ENCODE assay signal across 27 cellular contexts in the genomic region with DNA sequence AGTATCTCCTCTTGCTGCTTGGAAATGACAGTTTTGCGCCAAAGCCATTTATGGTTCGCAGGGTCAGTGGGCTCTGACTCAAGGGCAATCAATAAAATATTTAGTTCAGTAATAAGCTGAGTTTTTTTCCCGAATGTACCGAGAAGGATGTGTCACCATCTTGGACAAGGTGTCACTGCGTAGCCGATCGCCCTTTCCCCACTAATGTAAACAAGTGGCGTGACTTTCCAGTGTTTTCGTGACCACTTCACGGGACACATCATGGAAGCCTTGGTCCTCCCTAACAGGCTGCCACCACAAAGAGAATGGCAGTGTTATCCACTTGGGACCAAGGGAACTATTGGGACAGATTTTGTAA. TPM values are rescaled to one million over a fixed set of nuclear protein-coding genes. Genes with fewer than 3 reads are reported as not detected.
DNase-seq lines count a peak whose midpoint lies in the region; ATAC-seq and TF ChIP-seq lines count a peak whose summit lies in the region.
"Had no signal": no experiment of that assay in that cellular context is flagged by ENCODE, and none has a peak within 500 bp of the region (broad histone marks: within the 10 kb centered on the region; RNA-seq: fewer than 3 reads in every experiment).

No MANE protein-coding gene starts in this region.

- peak overlapping the region; percentile 68 for H3K27ac Mint-ChIP-seq in glutamatergic neuron (ENCODE audit: unreplicated experiment)
- H3K27ac Mint-ChIP-seq in neural crest cell (ENCODE audit: unreplicated experiment), result no peak overlapping the region
- H3K27ac Mint-ChIP-seq in naive thymus-derived CD4-positive, alpha-beta T cell, result peak overlapping the region in 1 of 9 donors; percentile 46
- no peak overlapping the region for H3K27ac Mint-ChIP-seq in activated T-helper 1 cell treated with anti-CD3 and anti-CD28 coated beads, Interleukin-12 subunit alpha, Interleukin-12 subunit beta, Interleukin-2, Interleukin-4 antibody, amounts not matched to agents 30 ng/mL and 10 ng/mL and 1 ng/mL, durations not matched to agents 14 hours and 24 hours and 36 hours
- H3K27ac Mint-ChIP-seq: activated naive CD4-positive, alpha-beta T cell treated with anti-CD3 and anti-CD28 coated beads, Interleukin-2, amount 50 U/mL, for 24 hours; activated T-cell treated with anti-CD3 and anti-CD28 coated beads, Interleukin-2, amount 50 U/mL, for 72 hours; HFFc6; naive B cell had no signal

- H3K36me3 Mint-ChIP-seq in glutamatergic neuron (ENCODE audit: unreplicated experiment) (peaks cover 5% of the 10 kb centered on the region), neural crest cell (ENCODE audit: low read depth) (no peaks in the 10 kb centered on the region)
- peaks cover 0 to 11% (median 0%) of the 10 kb centered on the region in 5 donors for H3K36me3 Mint-ChIP-seq in naive thymus-derived CD4-positive, alpha-beta T cell
- no peaks in the 10 kb centered on the region for H3K36me3 Mint-ChIP-seq in activated T-helper 1 cell treated with anti-CD3 and anti-CD28 coated beads, Interleukin-12 subunit alpha, Interleukin-12 subunit beta, Interleukin-2, Interleukin-4 antibody, amounts not matched to agents 30 ng/mL and 10 ng/mL and 1 ng/mL, durations not matched to agents 14 hours and 24 hours and 36 hours (ENCODE audit: low read depth)
- H3K36me3 Mint-ChIP-seq: naive B cell had no signal

- H3K36me3 ChIP-seq in cardiac muscle cell, result no peaks in the 10 kb centered on the region
- H3K36me3 ChIP-seq in naive thymus-derived CD4-positive, alpha-beta T cell (ENCODE audit: control insufficient read depth in 2 of 3, insufficient read depth in 3 of 3, low read length in 3 of 3), result no peaks in the 10 kb centered on the region
- H3K36me3 ChIP-seq: BLaER1 treated with 17β-estradiol and CSF1 and Interleukin-3, amounts not matched to agents 10 nM and 100 nM; upper lobe of left lung had no signal

- intact Hi-C loops in cardiac septum (cut with DNase I), result no loop called here
- intact Hi-C loops in naive thymus-derived CD4-positive, alpha-beta T cell (cut with micrococcal nuclease), result loop anchor here in 1 of 2 donors (2.0 to 5.0 kb wide), 2 partner anchors 21 to 432 kb away; no protein-coding TSS in a partner anchor
- intact Hi-C loops in activated T-helper 1 cell treated with anti-CD3 and anti-CD28 coated beads, Interleukin-12 subunit alpha, Interleukin-12 subunit beta, Interleukin-2, Interleukin-4 antibody, amounts not matched to agents 30 ng/mL and 10 ng/mL and 1 ng/mL, durations not matched to agents 14 hours and 24 hours and 36 hours (cut with micrococcal nuclease), result loop anchor here (2.0 to 5.0 kb wide), 2 partner anchors 15 to 432 kb away; no protein-coding TSS in a partner anchor

- H3K9me3 Mint-ChIP-seq in glutamatergic neuron (ENCODE audit: unreplicated experiment) (peaks cover 8% of the 10 kb centered on the region), neural crest cell (no peaks in the 10 kb centered on the region)
- peaks cover 0 to 31% (median 6%) of the 10 kb centered on the region in 11 donors for H3K9me3 Mint-ChIP-seq in naive thymus-derived CD4-positive, alpha-beta T cell
- no peaks in the 10 kb centered on the region for H3K9me3 Mint-ChIP-seq in activated T-helper 1 cell treated with anti-CD3 and anti-CD28 coated beads, Interleukin-12 subunit alpha, Interleukin-12 subunit beta, Interleukin-2, Interleukin-4 antibody, amounts not matched to agents 30 ng/mL and 10 ng/mL and 1 ng/mL, durations not matched to agents 14 hours and 24 hours and 36 hours
- H3K9me3 Mint-ChIP-seq: activated naive CD4-positive, alpha-beta T cell treated with anti-CD3 and anti-CD28 coated beads, Interleukin-2, amount 50 U/mL, for 24 hours; HFFc6 had no signal

- peaks cover 46% of the 10 kb centered on the region for H3K4me1 Mint-ChIP-seq in glutamatergic neuron (ENCODE audit: low read depth, unreplicated experiment)
- peaks cover 7% of the 10 kb centered on the region for H3K4me1 Mint-ChIP-seq in neural crest cell
- no peaks in the 10 kb centered on the region for H3K4me1 Mint-ChIP-seq in naive thymus-derived CD4-positive, alpha-beta T cell
- no peaks in the 10 kb centered on the region for H3K4me1 Mint-ChIP-seq in activated T-helper 1 cell treated with anti-CD3 and anti-CD28 coated beads, Interleukin-12 subunit alpha, Interleukin-12 subunit beta, Interleukin-2, Interleukin-4 antibody, amounts not matched to agents 30 ng/mL and 10 ng/mL and 1 ng/mL, durations not matched to agents 14 hours and 24 hours and 36 hours (ENCODE audit: low read depth)
- H3K4me1 Mint-ChIP-seq: activated naive CD4-positive, alpha-beta T cell treated with anti-CD3 and anti-CD28 coated beads, Interleukin-2, amount 50 U/mL, for 24 hours; naive B cell had no signal

- no peak for TF ChIP-seq CTCF in cardiac muscle cell (IDR thresholded peaks at IDR 0.05; ENCODE audit: low read depth, low read length)
- TF ChIP-seq CTCF in glutamatergic neuron (IDR thresholded peaks at IDR 0.05; ENCODE audit: partially characterized antibody, unreplicated experiment), result no peak
- TF ChIP-seq CTCF in neural crest cell (conservative IDR thresholded peaks at IDR 0.05), result no peak

- H3K27ac ChIP-seq in cardiac muscle cell, result no peak overlapping the region
- H3K27ac ChIP-seq in naive thymus-derived CD4-positive, alpha-beta T cell (ENCODE audit: low read depth, low read length), result no peak overlapping the region
- H3K27ac ChIP-seq: BLaER1 treated with 17β-estradiol and CSF1 and Interleukin-3, amounts not matched to agents 10 nM and 100 nM; upper lobe of left lung had no signal

- H3K9me3 ChIP-seq in cardiac muscle cell (ENCODE audit: low read depth), result no peaks in the 10 kb centered on the region
- no peaks in the 10 kb centered on the region for H3K9me3 ChIP-seq in naive thymus-derived CD4-positive, alpha-beta T cell (ENCODE audit: control insufficient read depth in 2 of 3, low read length in 3 of 3)
- H3K9me3 ChIP-seq: upper lobe of left lung had no signal

- H3K4me3 Mint-ChIP-seq in glutamatergic neuron (ENCODE audit: unreplicated experiment) (peak overlapping the region; percentile 92), neural crest cell (peak overlapping the region; percentile 54)
- no peak overlapping the region for H3K4me3 Mint-ChIP-seq in naive thymus-derived CD4-positive, alpha-beta T cell
- no peak overlapping the region for H3K4me3 Mint-ChIP-seq in activated T-helper 1 cell treated with anti-CD3 and anti-CD28 coated beads, Interleukin-12 subunit alpha, Interleukin-12 subunit beta, Interleukin-2, Interleukin-4 antibody, amounts not matched to agents 30 ng/mL and 10 ng/mL and 1 ng/mL, durations not matched to agents 14 hours and 24 hours and 36 hours
- H3K4me3 Mint-ChIP-seq: activated naive CD4-positive, alpha-beta T cell treated with anti-CD3 and anti-CD28 coated beads, Interleukin-2, amount 50 U/mL, for 24 hours; activated T-cell treated with anti-CD3 and anti-CD28 coated beads, Interleukin-2, amount 50 U/mL, for 72 hours; HFFc6; naive B cell had no signal

- H3K27me3 Mint-ChIP-seq in glutamatergic neuron (ENCODE audit: unreplicated experiment) (peaks cover 19% of the 10 kb centered on the region), neural crest cell (ENCODE audit: low read depth) (peaks cover 98% of the 10 kb centered on the region)
- peaks cover 54 to 69% (median 59%) of the 10 kb centered on the region in 5 donors for H3K27me3 Mint-ChIP-seq in naive thymus-derived CD4-positive, alpha-beta T cell
- peaks cover 34% of the 10 kb centered on the region for H3K27me3 Mint-ChIP-seq in activated T-helper 1 cell treated with anti-CD3 and anti-CD28 coated beads, Interleukin-12 subunit alpha, Interleukin-12 subunit beta, Interleukin-2, Interleukin-4 antibody, amounts not matched to agents 30 ng/mL and 10 ng/mL and 1 ng/mL, durations not matched to agents 14 hours and 24 hours and 36 hours (ENCODE audit: insufficient read depth)

- peaks cover 25% of the 10 kb centered on the region for H3K27me3 ChIP-seq in cardiac muscle cell
- H3K27me3 ChIP-seq in naive thymus-derived CD4-positive, alpha-beta T cell (ENCODE audit: control insufficient read depth in 2 of 2, insufficient read depth in 2 of 2, low read length in 2 of 2), result no peaks in the 10 kb centered on the region
- H3K27me3 ChIP-seq: BLaER1 treated with 17β-estradiol and CSF1 and Interleukin-3, amounts not matched to agents 10 nM and 100 nM had no signal

- H3K4me3 ChIP-seq in cardiac muscle cell, result peak overlapping the region; percentile 33
- H3K4me3 ChIP-seq in naive thymus-derived CD4-positive, alpha-beta T cell (ENCODE audit: low read length), result no peak overlapping the region
- H3K4me3 ChIP-seq: BLaER1 treated with 17β-estradiol and CSF1 and Interleukin-3, amounts not matched to agents 10 nM and 100 nM; upper lobe of left lung had no signal

- no peak for ATAC-seq in naive thymus-derived CD4-positive, alpha-beta T cell
- ATAC-seq: activated T-cell treated with anti-CD3 and anti-CD28 coated beads, Interleukin-2, amount 50 U/mL, for 72 hours; Right ventricle myocardium inferior; stimulated activated naive CD8-positive, alpha-beta T cell treated with anti-CD3 and anti-CD28 coated beads, Interleukin-15, Interleukin-2, amounts not matched to agents 100 U/mL and 50 U/mL, for 24 hours had no signal

- peaks cover 14% of the 10 kb centered on the region for H3K4me1 ChIP-seq in cardiac muscle cell (ENCODE audit: low read depth)
- no peaks in the 10 kb centered on the region for H3K4me1 ChIP-seq in naive thymus-derived CD4-positive, alpha-beta T cell (ENCODE audit: control insufficient read depth in 2 of 2, insufficient read depth in 2 of 2, low read length in 2 of 2)

- CTCF ChIA-PET in naive thymus-derived CD4-positive, alpha-beta T cell (lab: Charles Lee), result no interaction called here

- peak in 1 of 2 donors; percentile 6 for DNase-seq in cardiac muscle cell (ENCODE audit: low read depth in 1 of 2, low spot score in 1 of 2)
- DNase-seq in cardiac septum (ENCODE audit: low spot score), result no peak
- no peak for DNase-seq in glutamatergic neuron
- no peak for DNase-seq in neural crest cell (ENCODE audit: low read depth, low spot score)
- no peak for DNase-seq in nucleus accumbens (lab: John Stamatoyannopoulos, UW)
- DNase-seq in NCI-H774 (lab: John Stamatoyannopoulos, UW), result no peak
- DNase-seq in naive thymus-derived CD4-positive, alpha-beta T cell, result no peak
- DNase-seq in activated T-helper 1 cell treated with anti-CD3 and anti-CD28 coated beads, Interleukin-12 subunit alpha, Interleukin-12 subunit beta, Interleukin-2, Interleukin-4 antibody, amounts not matched to agents 30 ng/mL and 10 ng/mL and 1 ng/mL, durations not matched to agents 14 hours and 24 hours and 36 hours (ENCODE audit: low spot score), result no peak
- DNase-seq: activated CD4-positive, CD25-positive, alpha-beta regulatory T cell treated with anti-CD3 and anti-CD28 coated beads, Interleukin-2, amount 50 U/mL, for 72 hours; activated T-cell treated with anti-CD3 and anti-CD28 coated beads, Interleukin-2, amount 50 U/mL, for 72 hours; HFFc6; IMR-90; mammary epithelial cell; naive B cell; NCI-H1417; NCI-H2171; NCI-H526; small intestine; stimulated activated CD4-positive, alpha-beta T cell treated with anti-CD3 and anti-CD28 coated beads, Interleukin-4, amount 100 ng/mL, for 1 hour; stimulated activated naive CD8-positive, alpha-beta T cell treated with anti-CD3 and anti-CD28 coated beads, Interleukin-15, Interleukin-2, amounts not matched to agents 100 U/mL and 50 U/mL, for 24 hours; SW 1271 had no signal

- POLR2A ChIA-PET in naive thymus-derived CD4-positive, alpha-beta T cell (lab: Charles Lee), result no interaction called here

RNA-seq across cellular contexts. Expression of a gene that starts 16.4 kb away (rescaled TPM):
- total RNA-seq in cardiac muscle cell (10.4 and 17.2 TPM in 2 replicates), cardiac septum (not detected), glutamatergic neuron (ENCODE audit: unreplicated experiment) (152 TPM), neural crest cell (9.4 and 9.8 TPM in 2 replicates)
- 8.5 and 11.2 TPM in 2 replicates for polyA plus RNA-seq in cardiac muscle cell
- not detected for total RNA-seq in naive thymus-derived CD4-positive, alpha-beta T cell
- polyA plus RNA-seq in naive thymus-derived CD4-positive, alpha-beta T cell, result not detected
- not detected in 2 replicates for total RNA-seq in activated T-helper 1 cell treated with anti-CD3 and anti-CD28 coated beads, Interleukin-12 subunit alpha, Interleukin-12 subunit beta, Interleukin-2, Interleukin-4 antibody, amounts not matched to agents 30 ng/mL and 10 ng/mL and 1 ng/mL, durations not matched to agents 14 hours and 24 hours and 36 hours
- total RNA-seq: activated CD8-positive, alpha-beta memory T cell treated with anti-CD3 and anti-CD28 coated beads for 36 hours; activated T-cell treated with anti-CD3 and anti-CD28 coated beads, Interleukin-2, amount 50 U/mL, for 72 hours; pulmonary artery endothelial cell; Right ventricle myocardium inferior; upper lobe of left lung had no signal
- polyA plus RNA-seq: IMR-90, mammary epithelial cell had no signal

Comparison
In these comparisons a context has a peak if more than half of its experiments do, and no peak if none do; other contexts are left out.
1. H3K4me3 Mint-ChIP-seq: peak in glutamatergic neuron (single experiment) and neural crest cell (single experiment); none in naive thymus-derived CD4-positive, alpha-beta T cell (0 of 10) and activated T-helper 1 cell treated with anti-CD3 and anti-CD28 coated beads, Interleukin-12 subunit alpha, Interleukin-12 subunit beta, Interleukin-2, Interleukin-4 antibody, amounts not matched to agents 30 ng/mL and 10 ng/mL and 1 ng/mL, durations not matched to agents 14 hours and 24 hours and 36 hours (single experiment).